22 cellular contexts compared by ENCODE assay signal in genomic region chr3:45179163-45179562, GRCh38. TPM values are rescaled to one million over a fixed set of nuclear protein-coding genes. Genes with fewer than 3 reads are reported as not detected.
DNase-seq lines count a peak whose midpoint lies in the region; ATAC-seq, FAIRE-seq and TF ChIP-seq lines count a peak whose summit lies in the region.
"Had no signal": no experiment of that assay in that cellular context is flagged by ENCODE, and none has a peak within 500 bp of the region (broad histone marks: within the 10 kb centered on the region; RNA-seq: fewer than 3 reads in every experiment).

No MANE protein-coding gene starts in this region.

- H3K27me3 ChIP-seq in GM12878 (replicated peaks in 1 of 2; ENCODE audit: control insufficient read depth in 2 of 2, insufficient read depth in 2 of 2, low read length in 1 of 2), result no peaks in the 10 kb centered on the region; a peak in 1 of 4 replicates
- no peaks in the 10 kb centered on the region for H3K27me3 ChIP-seq in skeletal muscle tissue (ENCODE audit: control insufficient read depth in 3 of 3, insufficient read depth in 3 of 3, low read length in 3 of 3)
- H3K27me3 ChIP-seq: ascending aorta, testis had no signal

- in situ Hi-C loops in GM12878 (cut with MboI), result no loop called here

- no peaks in the 10 kb centered on the region for H3K79me2 ChIP-seq in GM12878 (ENCODE audit: control insufficient read depth, insufficient read depth, low read length)

- ATAC-seq in GM12878 (no peak; the same call in 2 of the 3 replicates), HG02840 (IDR thresholded peaks at IDR 0.05; ENCODE audit: low FRiP score, unreplicated experiment) (no peak), HG02571 (IDR thresholded peaks at IDR 0.05; ENCODE audit: unreplicated experiment) (no peak), omental fat pad (ENCODE audit: low FRiP score) (no peak)
- ATAC-seq: activated CD8-positive, alpha-beta T cell treated with anti-CD3 and anti-CD28 coated beads, Interleukin-2, amount 10 ng/mL, durations not matched to agents 7 days and 5 days; activated T-cell treated with anti-CD3 and anti-CD28 coated beads, Interleukin-2, amount 50 U/mL, for 4 hours; left lobe of liver; stimulated activated naive B cell treated with anti-CD40 and anti-IgM and Interleukin-4, amounts not matched to agents 10 μg/mL and 1 μg/mL and 100 μg/mL, for 72 hours had no signal

- no peak overlapping the region for H2AFZ ChIP-seq in GM12878 (ENCODE audit: control insufficient read depth, low read depth, low read length)

- SMC1A ChIA-PET in GM12878 (lab: Charles Lee; ENCODE audit: uncharacterized antibody, unreplicated experiment), result interaction anchor here (1.1 kb wide), 1 partner anchor 31 kb away, joined by 3 read pairs; no protein-coding TSS in a partner anchor

- FAIRE-seq in GM12878 (lab: Jason Lieb, UNC), result no peak
- FAIRE-seq: GM19239 had no signal

- TF ChIP-seq RAD21 in GM12878 (IDR thresholded peaks at IDR 0.05; ENCODE audit: insufficient read depth, low read depth, low read length), result no peak

- CTCF ChIA-PET in HEK293 (lab: Yijun Ruan, JAX) (interaction anchor here (1.1 kb wide), 1 partner anchor 31 kb away, joined by 6 read pairs; no protein-coding TSS in a partner anchor), GM12878 (lab: Yijun Ruan, JAX) (interaction anchor here (1.1 to 1.5 kb wide), 2 partner anchors 123 to 141 kb away, joined by 3 to 4 read pairs; no protein-coding TSS in a partner anchor)

- no TSS peak for BruUV-seq in GM12878 (replicated peaks; lab: Mats Ljungman, UMichigan)

- H3K27ac ChIP-seq in HEK293 (ENCODE audit: extremely low read depth, low read depth, low read length) (no peak overlapping the region), GM12878 (ENCODE audit: control insufficient read depth, insufficient read depth) (no peak overlapping the region), skeletal muscle tissue (ENCODE audit: low read depth, low read length) (peak overlapping the region; percentile 63)
- H3K27ac ChIP-seq: ascending aorta, heart right ventricle, testis had no signal

- intact Hi-C loops in GM12878 (cut with micrococcal nuclease; ENCODE audit: unreplicated experiment), result no loop called here

- H3K4me1 ChIP-seq in HEK293 (ENCODE audit: control insufficient read depth, insufficient read depth, low read length), result no peaks in the 10 kb centered on the region
- no peaks in the 10 kb centered on the region for H3K4me1 ChIP-seq in GM12878 (ENCODE audit: control insufficient read depth, insufficient read depth, low read length)
- H3K4me1 ChIP-seq in skeletal muscle tissue (ENCODE audit: control insufficient read depth in 3 of 3, insufficient read depth in 3 of 3, low read length in 3 of 3), result peaks cover 20 to 38% (median 21%) of the 10 kb centered on the region in 3 donors
- H3K4me1 ChIP-seq: ascending aorta had no signal

- no peak overlapping the region for H3K4me3 ChIP-seq in HEK293 (ENCODE audit: low read depth, low read length)
- H3K4me3 ChIP-seq in GM12878, result no peak overlapping the region
- H3K4me3 ChIP-seq in skeletal muscle tissue (ENCODE audit: low read length in 3 of 3), result no peak overlapping the region
- H3K4me3 ChIP-seq: ascending aorta, heart right ventricle, prostate gland, skin epidermis, testis had no signal

- WGBS in GM12878 (ENCODE audit: insufficient coverage, insufficient replicate concordance, low lambda C conversion rate, missing lambda C conversion rate), result 34% methylated on average over 3 of the region's 3 CpGs

- TF ChIP-seq POLR2A in GM12878 (IDR thresholded peaks at IDR 0.05; ENCODE audit: low read depth, low read length), result no peak

- TF ChIP-seq CTCF in HEK293 (tag by site-specific recombination; IDR thresholded peaks at IDR 0.05) (no peak), GM12878 (IDR thresholded peaks at IDR 0.05 in 2 of 3, conservative IDR thresholded peaks at IDR 0.05 in 1 of 3; ENCODE audit: control insufficient read depth in 2 of 3, extremely low read depth in 1 of 3, insufficient read depth in 1 of 3, low read depth in 3 of 3, low read length in 3 of 3) (no peak), omental fat pad (IDR thresholded peaks at IDR 0.05) (no peak)

- H4K20me1 ChIP-seq in GM12878 (ENCODE audit: control insufficient read depth, insufficient read depth), result no peaks in the 10 kb centered on the region

- H3K9me3 ChIP-seq in HEK293 (ENCODE audit: control insufficient read depth, insufficient read depth, low read depth, low read length), result no peaks in the 10 kb centered on the region
- no peaks in the 10 kb centered on the region for H3K9me3 ChIP-seq in GM12878 (replicated peaks; ENCODE audit: control insufficient read depth, insufficient read depth, low read length)
- no peaks in the 10 kb centered on the region for H3K9me3 ChIP-seq in skeletal muscle tissue (ENCODE audit: control insufficient read depth in 3 of 3, low read length in 3 of 3)
- H3K9me3 ChIP-seq: ascending aorta, heart right ventricle, prostate gland, testis had no signal

- TF ChIP-seq EP300 in GM12878 (IDR thresholded peaks at IDR 0.05; ENCODE audit: borderline replicate concordance in 1 of 2, control insufficient read depth in 1 of 2, low read depth in 2 of 2, low read length in 2 of 2), result no peak

- DNase-seq in NCI-H526 treated with DMSO at 0.1 percent for 48 hours (lab: John Stamatoyannopoulos, UW) (peak; percentile 58), GM12878 (ENCODE audit: low read depth, low spot score) (no peak), omental fat pad (ENCODE audit: low spot score) (no peak)
- DNase-seq: activated CD8-positive, alpha-beta T cell treated with anti-CD3 and anti-CD28 coated beads, Interleukin-2, amount 10 ng/mL, durations not matched to agents 7 days and 5 days; activated naive CD4-positive, alpha-beta T cell treated with anti-CD3 and anti-CD28 coated beads, Interleukin-2, amount 10 ng/mL, durations not matched to agents 7 days and 5 days; activated T-cell treated with anti-CD3 and anti-CD28 coated beads, Interleukin-2, amount 50 U/mL, for 4 hours; heart right ventricle; NCI-H2081 treated with DMSO at 0.1 percent for 48 hours; NCI-H524; stimulated activated CD4-positive, alpha-beta T cell treated with anti-CD3 and anti-CD28 coated beads, Interleukin-2, amount 100 ng/mL, for 48 hours; stimulated activated naive B cell treated with anti-CD40 and anti-IgM and Interleukin-4, amounts not matched to agents 10 μg/mL and 1 μg/mL and 100 μg/mL, for 72 hours; testis had no signal

- RAD21 ChIA-PET in GM12878 (lab: Charles Lee; ENCODE audit: unreplicated experiment), result no interaction called here

- H3K9ac ChIP-seq in GM12878 (ENCODE audit: control insufficient read depth, insufficient read depth, low read length) (no peak overlapping the region), skeletal muscle tissue (ENCODE audit: low read depth in 1 of 3, low read length in 3 of 3) (no peak overlapping the region)

- H3K36me3 ChIP-seq in HEK293 (ENCODE audit: control insufficient read depth in 2 of 2, insufficient read depth in 1 of 2, low read length in 2 of 2), result no peaks in the 10 kb centered on the region
- no peaks in the 10 kb centered on the region for H3K36me3 ChIP-seq in GM12878 (ENCODE audit: control insufficient read depth in 2 of 2, insufficient read depth in 2 of 2, low read length in 1 of 2)
- H3K36me3 ChIP-seq in skeletal muscle tissue (ENCODE audit: control insufficient read depth in 3 of 3, insufficient read depth in 3 of 3, low read length in 3 of 3), result no peaks in the 10 kb centered on the region
- H3K36me3 ChIP-seq: ascending aorta, heart right ventricle, prostate gland had no signal

- no peak overlapping the region for H3K4me2 ChIP-seq in GM12878 (ENCODE audit: control insufficient read depth, insufficient read depth)

- POLR2A ChIA-PET in HEK293 (lab: Yijun Ruan, JAX), result interaction anchor here (0.6 kb wide), 2 partner anchors 14 to 129 kb away, joined by 3 read pairs; no protein-coding TSS in a partner anchor
- POLR2A ChIA-PET in GM12878 (lab: Charles Lee), result no interaction called here

RNA-seq across cellular contexts. Expression of gene CDCP1, which starts 33.0 kb away (rescaled TPM):
- 0.86 and 1.5 TPM in 2 replicates for total RNA-seq in GM12878 (2013; cell fraction: nucleolus; rRNA removed)
- total RNA-seq in GM12878 (2014; rRNA removed) (0.65 and 1.0 TPM in 2 replicates), GM12878 (2014; rRNA removed; fragmentation: Illumina TruSeq; extraction: Trizol) (0.46 and 0.58 TPM in 2 replicates), GM12878 (2021) (1.5 and 1.7 TPM in 2 replicates), skeletal muscle tissue (under 0.01 TPM), omental fat pad (10 to 100 TPM in 2 of 4 donors, 1 to 10 TPM in 1, under 1 TPM in 1; 0.16 to 30.7 (median 8.2) TPM)
- 0.20 TPM for polyA plus RNA-seq in GM12878 (2011; ENCODE audit: low read depth)
- polyA plus RNA-seq in GM12878 (2011; rRNA removed) (1.2 and 2.2 TPM in 2 replicates), GM12878 (2014; fragmentation: Illumina TruSeq; extraction: Trizol) (0.51 and 1.1 TPM in 2 replicates), GM12878 (2014; fragmentation: Nextera tagmentation; extraction: Ambion mirVana) (under 1 TPM; 0.35 to 0.69 TPM), GM12878 (2014; rRNA removed) (0.56 and 0.77 TPM in 2 replicates), GM12878 (2016; fragmentation: Nextera tagmentation; extraction: Ambion mirVana) (1 to 10 TPM in 1 of 2 experiments, under 1 TPM in 1; 0.71 to 1.1 TPM)
- polyA plus RNA-seq in GM12878 (2011; cell fraction: cytosol; rRNA removed), result 2.3 and 3.6 TPM in 2 replicates
- polyA plus RNA-seq in GM12878 (2011; cell fraction: nucleus; rRNA removed), result 1.9 and 2.6 TPM in 2 replicates
- 0.34 and 0.56 TPM in 2 replicates for polyA plus RNA-seq in GM12878 (2012)
- polyA minus RNA-seq in GM12878 (2011; rRNA and poly(A)+ RNA removed), result 3.3 and 3.7 TPM in 2 replicates
- polyA minus RNA-seq in GM12878 (2011; cell fraction: cytosol; rRNA and poly(A)+ RNA removed), result 1.1 and 1.9 TPM in 2 replicates
- 2.0 and 2.1 TPM in 2 replicates for polyA minus RNA-seq in GM12878 (2011; cell fraction: nucleus; rRNA and poly(A)+ RNA removed)
- polyA plus RNA-seq: neural cell had no signal

RNA-seq across cellular contexts. Expression of gene TMEM158, which starts 46.9 kb away (rescaled TPM):
- total RNA-seq in GM12878 (2013; cell fraction: nucleolus; rRNA removed), result not detected in 2 replicates
- total RNA-seq in GM12878 (2014; rRNA removed) (not detected in 2 replicates), GM12878 (2014; rRNA removed; fragmentation: Illumina TruSeq; extraction: Trizol) (not detected in 2 replicates), GM12878 (2021) (not detected in 2 replicates), skeletal muscle tissue (0.52 TPM), omental fat pad (10 to 100 TPM in 1 of 4 donors, 1 to 10 TPM in 1, under 1 TPM in 1, not detected in 1; 0.44 to 15.0 (median 3.9) TPM)
- polyA plus RNA-seq in GM12878 (2011; ENCODE audit: low read depth), result not detected
- polyA plus RNA-seq in GM12878 (2011; rRNA removed) (not detected in 2 replicates), GM12878 (2014; fragmentation: Illumina TruSeq; extraction: Trizol) (not detected in 2 replicates), GM12878 (2014; fragmentation: Nextera tagmentation; extraction: Ambion mirVana) (not detected), GM12878 (2014; rRNA removed) (not detected in 2 replicates), GM12878 (2016; fragmentation: Nextera tagmentation; extraction: Ambion mirVana) (not detected)
- 0.03 TPM in 1 of 2 replicates, not detected in the other for polyA plus RNA-seq in GM12878 (2011; cell fraction: cytosol; rRNA removed)
- 0.06 TPM in 1 of 2 replicates, not detected in the other for polyA plus RNA-seq in GM12878 (2011; cell fraction: nucleus; rRNA removed)
- not detected in 2 replicates for polyA plus RNA-seq in GM12878 (2012)
- not detected in 2 replicates for polyA minus RNA-seq in GM12878 (2011; rRNA and poly(A)+ RNA removed)
- not detected in 2 replicates for polyA minus RNA-seq in GM12878 (2011; cell fraction: cytosol; rRNA and poly(A)+ RNA removed)
- not detected in 2 replicates for polyA minus RNA-seq in GM12878 (2011; cell fraction: nucleus; rRNA and poly(A)+ RNA removed)
- total RNA-seq: ascending aorta had no signal
